ENCODE assay signal across 14 cellular contexts in genomic region chr20:56430957-56431356, GRCh38. TPM values are rescaled to one million over a fixed set of nuclear protein-coding genes. Genes with fewer than 3 reads are reported as not detected.
"Had no signal": no experiment of that assay in that cellular context is flagged by ENCODE, and none has a peak within 500 bp of the region (broad histone marks: within the 10 kb centered on the region; RNA-seq: fewer than 3 reads in every experiment).

No MANE protein-coding gene starts in this region.

- H3K4me1 ChIP-seq: colonic mucosa, SJSA1 had no signal

- DNase-seq: activated CD4-positive, alpha-beta T cell treated with anti-CD3 and anti-CD28 coated beads for 48 hours; activated T-cell treated with anti-CD3 and anti-CD28 coated beads for 4 hours; colonic mucosa; effector memory CD4-positive, alpha-beta T cell; hippocampal formation; occipital lobe; right cardiac atrium; transverse colon; WERI-Rb-1 had no signal

- H3K9me3 Mint-ChIP-seq: stimulated activated effector memory CD8-positive, alpha-beta T cell treated with anti-CD3 and anti-CD28 coated beads, Interleukin-12 subunit alpha, Interleukin-12 subunit beta, amount 100 ng/mL, for 72 hours had no signal

- H3K4me3 ChIP-seq: colonic mucosa, SJSA1, transverse colon had no signal

- H3K27me3 ChIP-seq: colonic mucosa, SJSA1, transverse colon had no signal

- H3K27ac ChIP-seq: colonic mucosa, epithelial cell of prostate, SJSA1, transverse colon, WERI-Rb-1 had no signal

- H3K36me3 ChIP-seq: colonic mucosa, SJSA1, transverse colon, WERI-Rb-1 had no signal

- H3K27ac Mint-ChIP-seq: progenitor cell of endocrine pancreas had no signal

- H3K9me3 ChIP-seq: colonic mucosa, SJSA1, transverse colon had no signal

- ATAC-seq: right cardiac atrium; stimulated activated effector memory CD8-positive, alpha-beta T cell treated with anti-CD3 and anti-CD28 coated beads, Interleukin-12 subunit alpha, Interleukin-12 subunit beta, amount 100 ng/mL, for 72 hours had no signal

RNA-seq across cellular contexts. Expression of gene CASS4, which starts 18.9 kb away (rescaled TPM):
- total RNA-seq: kidney epithelial cell, SJSA1 had no signal
